ENCODE assay signal across 12 cellular contexts in genomic region chr20:31410011-31410410, GRCh38. TPM values are rescaled to one million over a fixed set of nuclear protein-coding genes. Genes with fewer than 3 reads are reported as not detected.
"Had no signal": no experiment of that assay in that cellular context is flagged by ENCODE, and none has a peak within 500 bp of the region (broad histone marks: within the 10 kb centered on the region; RNA-seq: fewer than 3 reads in every experiment).

No MANE protein-coding gene starts in this region.

- H3K9me3 ChIP-seq: HAP-1 had no signal

- FAIRE-seq: H1, H54 had no signal

- DNase-seq: GM23248, GOT3, H7, H9, HCEC 1CT, HFFc6 had no signal

- H3K4me1 ChIP-seq: HAP-1 had no signal

- H3K27ac ChIP-seq: GM23248 had no signal

- H2AFZ ChIP-seq: GM23248, GM23338 had no signal

- H3K4me2 ChIP-seq: GM23338 had no signal

- H3K9ac ChIP-seq: GM23248 had no signal

- ATAC-seq: GM23338, HCT116 had no signal

- H3K4me3 ChIP-seq: GM23248, GM23338, HAP-1 had no signal

- H3K36me3 ChIP-seq: HAP-1 had no signal

RNA-seq across cellular contexts. Expression of gene DEFB121, which starts 4.0 kb away (rescaled TPM):
- total RNA-seq: GM23248, GM23338, H1, H4, H7, H9, HFFc6 had no signal
- polyA plus RNA-seq: GM23248, GM23338, H1 had no signal

RNA-seq across cellular contexts. Expression of gene DEFB119, which starts 19.6 kb away (rescaled TPM):
- total RNA-seq: GM23248, GM23338, H1, H4, H7, H9, HFFc6 had no signal
- polyA plus RNA-seq: GM23248, GM23338, H1 had no signal

RNA-seq across cellular contexts. Expression of gene DEFB123, which starts 30.4 kb away (rescaled TPM):
- total RNA-seq: GM23248, GM23338, H1, H4, H7, H9, HFFc6 had no signal
- polyA plus RNA-seq: GM23248, GM23338, H1 had no signal

RNA-seq across cellular contexts. Expression of gene DEFB118, which starts 41.6 kb away (rescaled TPM):
- total RNA-seq: GM23248, GM23338, H1, H4, H7, H9, HFFc6 had no signal
- polyA plus RNA-seq: GM23248, GM23338, H1 had no signal
